ENCODE assay signal across 1 cellular context in the genomic region with DNA sequence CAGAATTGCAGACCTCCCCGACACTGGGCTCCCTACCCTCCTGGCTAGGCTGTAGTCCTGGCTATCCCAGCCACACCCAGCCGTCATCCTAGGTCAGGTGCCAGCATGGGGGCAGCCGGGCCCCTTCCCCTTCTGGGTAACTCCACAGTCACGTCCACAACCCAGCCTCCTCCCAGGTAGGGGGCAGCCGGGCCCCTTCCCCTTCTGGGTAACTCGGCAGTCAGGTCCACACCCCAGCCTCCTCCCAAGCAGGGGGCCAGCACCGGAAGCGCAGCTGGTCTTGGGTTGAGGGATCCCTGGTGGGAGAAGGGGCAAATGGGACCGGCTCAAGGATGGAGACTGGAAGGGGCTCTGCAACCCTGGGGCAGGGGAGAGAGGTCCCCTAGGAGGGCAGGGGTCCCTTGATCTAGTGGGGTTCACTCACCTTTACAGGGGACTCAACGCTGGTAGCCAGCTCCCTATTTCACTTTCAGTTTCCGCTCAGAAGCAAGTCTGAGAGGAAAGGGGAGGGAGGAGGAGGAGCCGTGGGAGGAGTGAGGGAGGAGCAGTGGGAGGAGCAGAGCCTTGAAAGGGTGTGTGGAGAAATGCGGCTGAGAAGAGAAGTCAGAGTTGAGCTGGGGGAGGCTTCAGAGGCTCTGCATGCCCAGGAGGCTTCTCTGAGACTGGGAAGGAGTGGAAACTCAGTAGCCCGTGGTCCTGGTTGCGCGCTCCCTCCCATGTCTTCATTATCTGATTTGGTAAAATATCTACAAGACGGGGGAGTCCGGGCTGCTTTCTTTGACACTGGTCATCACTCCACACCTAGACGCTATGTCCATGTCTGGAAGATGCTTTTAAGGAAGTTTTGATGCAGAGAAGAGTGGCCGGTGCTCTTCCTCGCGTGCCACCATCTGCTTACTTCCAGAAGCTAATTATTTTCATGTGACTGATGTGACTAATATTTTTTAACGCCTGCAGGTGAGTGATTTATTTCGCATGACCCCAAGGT.
TF ChIP-seq lines count a peak whose summit lies in the region.

TSS of gene TRIM21 (minus strand) at position 494 of the 988 bp plus-strand sequence. CDS start 3,293 bp downstream, outside the sequence.

TF ChIP-seq in HepG2, 621 proteins besides CTCF, POLR2A, EP300 and RAD21 (continues in another document):
- no peak for TF ChIP-seq ZBTB44 (CRISPR knock-in tag; IDR thresholded peaks at IDR 0.05)
- TF ChIP-seq, protein P1, sequence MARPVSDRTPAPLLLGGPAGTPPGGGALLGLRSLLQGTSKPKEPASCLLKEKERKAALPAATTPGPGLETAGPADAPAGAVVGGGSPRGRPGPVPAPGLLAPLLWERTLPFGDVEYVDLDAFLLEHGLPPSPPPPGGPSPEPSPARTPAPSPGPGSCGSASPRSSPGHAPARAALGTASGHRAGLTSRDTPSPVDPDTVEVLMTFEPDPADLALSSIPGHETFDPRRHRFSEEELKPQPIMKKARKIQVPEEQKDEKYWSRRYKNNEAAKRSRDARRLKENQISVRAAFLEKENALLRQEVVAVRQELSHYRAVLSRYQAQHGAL (CRISPR knock-in tag; IDR thresholded peaks at IDR 0.05; ENCODE audit: not compliant biosample characterization): no peak
- peak; percentile 41; the same call in 1 of the 2 replicates for TF ChIP-seq ZNF274 (CRISPR knock-in tag; IDR thresholded peaks at IDR 0.05)
- no peak for TF ChIP-seq NAIF1 (CRISPR knock-in tag; IDR thresholded peaks at IDR 0.05; ENCODE audit: borderline replicate concordance)
- no peak for TF ChIP-seq ZNF124 (CRISPR knock-in tag; IDR thresholded peaks at IDR 0.05)
- no peak for TF ChIP-seq MLX (CRISPR knock-in tag; IDR thresholded peaks at IDR 0.05)
- peak; percentile 53 for TF ChIP-seq POLR2AphosphoS5 (IDR thresholded peaks at IDR 0.05; ENCODE audit: low read depth, low read length)
- TF ChIP-seq, protein P2, sequence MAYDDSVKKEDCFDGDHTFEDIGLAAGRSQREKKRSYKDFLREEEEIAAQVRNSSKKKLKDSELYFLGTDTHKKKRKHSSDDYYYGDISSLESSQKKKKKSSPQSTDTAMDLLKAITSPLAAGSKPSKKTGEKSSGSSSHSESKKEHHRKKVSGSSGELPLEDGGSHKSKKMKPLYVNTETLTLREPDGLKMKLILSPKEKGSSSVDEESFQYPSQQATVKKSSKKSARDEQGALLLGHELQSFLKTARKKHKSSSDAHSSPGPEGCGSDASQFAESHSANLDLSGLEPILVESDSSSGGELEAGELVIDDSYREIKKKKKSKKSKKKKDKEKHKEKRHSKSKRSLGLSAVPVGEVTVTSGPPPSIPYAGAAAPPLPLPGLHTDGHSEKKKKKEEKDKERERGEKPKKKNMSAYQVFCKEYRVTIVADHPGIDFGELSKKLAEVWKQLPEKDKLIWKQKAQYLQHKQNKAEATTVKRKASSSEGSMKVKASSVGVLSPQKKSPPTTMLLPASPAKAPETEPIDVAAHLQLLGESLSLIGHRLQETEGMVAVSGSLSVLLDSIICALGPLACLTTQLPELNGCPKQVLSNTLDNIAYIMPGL (CRISPR knock-in tag; IDR thresholded peaks at IDR 0.05; ENCODE audit: borderline replicate concordance in 1 of 2, low read depth in 1 of 2): 0 out of 4 replicates have a peak, but pooled peaks of 1 of the 2 experiments have one; percentile 28
- no peak for TF ChIP-seq SIN3B (IDR thresholded peaks at IDR 0.05; ENCODE audit: low read length)
- no peak for TF ChIP-seq IKZF5 (CRISPR knock-in tag; IDR thresholded peaks at IDR 0.05)
- TF ChIP-seq TOE1 (CRISPR knock-in tag; IDR thresholded peaks at IDR 0.05): no peak
- TF ChIP-seq ZFY (CRISPR knock-in tag; IDR thresholded peaks at IDR 0.05): peak; percentile 22; the same call in 1 of the 2 replicates
- TF ChIP-seq ZKSCAN1 (IDR thresholded peaks at IDR 0.05; ENCODE audit: low read length): no peak
- peak; percentile 67 for TF ChIP-seq PHF8 (CRISPR knock-in tag; IDR thresholded peaks at IDR 0.05)
- no peak for TF ChIP-seq SPEN (CRISPR knock-in tag; IDR thresholded peaks at IDR 0.05; ENCODE audit: low read depth)
- TF ChIP-seq SNRNP70 (IDR thresholded peaks at IDR 0.05; ENCODE audit: low read depth, low read length): no peak
- TF ChIP-seq DR1 (CRISPR knock-in tag; IDR thresholded peaks at IDR 0.05): 0 out of 2 replicates have a peak, but pooled peaks have one; percentile 28
- no peak for TF ChIP-seq ZNF441 (CRISPR knock-in tag; IDR thresholded peaks at IDR 0.05; ENCODE audit: borderline replicate concordance)
- TF ChIP-seq YEATS4 (CRISPR knock-in tag; IDR thresholded peaks at IDR 0.05; ENCODE audit: borderline replicate concordance): 0 out of 2 replicates have a peak, but pooled peaks have one; percentile 33
- TF ChIP-seq MEF2D (CRISPR knock-in tag; IDR thresholded peaks at IDR 0.05): no peak
- TF ChIP-seq RFX1 (IDR thresholded peaks at IDR 0.05): no peak
- no peak for TF ChIP-seq ARID2 (CRISPR knock-in tag; IDR thresholded peaks at IDR 0.05; ENCODE audit: borderline replicate concordance)
- TF ChIP-seq, protein P3, sequence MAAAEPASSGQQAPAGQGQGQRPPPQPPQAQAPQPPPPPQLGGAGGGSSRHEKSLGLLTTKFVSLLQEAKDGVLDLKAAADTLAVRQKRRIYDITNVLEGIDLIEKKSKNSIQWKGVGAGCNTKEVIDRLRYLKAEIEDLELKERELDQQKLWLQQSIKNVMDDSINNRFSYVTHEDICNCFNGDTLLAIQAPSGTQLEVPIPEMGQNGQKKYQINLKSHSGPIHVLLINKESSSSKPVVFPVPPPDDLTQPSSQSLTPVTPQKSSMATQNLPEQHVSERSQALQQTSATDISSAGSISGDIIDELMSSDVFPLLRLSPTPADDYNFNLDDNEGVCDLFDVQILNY (CRISPR knock-in tag; conservative IDR thresholded peaks at IDR 0.05): no peak
- TF ChIP-seq ZNF605 (CRISPR knock-in tag; IDR thresholded peaks at IDR 0.05): peak; percentile 57; the same call in 1 of the 2 replicates
- no peak for TF ChIP-seq ZNF234 (CRISPR knock-in tag; conservative IDR thresholded peaks at IDR 0.05)
- peak; percentile 18; the same call in 1 of the 2 replicates for TF ChIP-seq GABPA (IDR thresholded peaks at IDR 0.05; ENCODE audit: low read depth, low read length)
- TF ChIP-seq GABPA (CRISPR knock-in tag; IDR thresholded peaks at IDR 0.05; ENCODE audit: low read depth): peak; percentile 70
- no peak for TF ChIP-seq ZFX (CRISPR knock-in tag; IDR thresholded peaks at IDR 0.05; ENCODE audit: low read depth)
- no peak for TF ChIP-seq ZNF44 (CRISPR knock-in tag; IDR thresholded peaks at IDR 0.05)
- 0 out of 2 replicates have a peak, but pooled peaks have one; percentile 26 for TF ChIP-seq ZBTB38 (CRISPR knock-in tag; IDR thresholded peaks at IDR 0.05)
- TF ChIP-seq, protein P4, sequence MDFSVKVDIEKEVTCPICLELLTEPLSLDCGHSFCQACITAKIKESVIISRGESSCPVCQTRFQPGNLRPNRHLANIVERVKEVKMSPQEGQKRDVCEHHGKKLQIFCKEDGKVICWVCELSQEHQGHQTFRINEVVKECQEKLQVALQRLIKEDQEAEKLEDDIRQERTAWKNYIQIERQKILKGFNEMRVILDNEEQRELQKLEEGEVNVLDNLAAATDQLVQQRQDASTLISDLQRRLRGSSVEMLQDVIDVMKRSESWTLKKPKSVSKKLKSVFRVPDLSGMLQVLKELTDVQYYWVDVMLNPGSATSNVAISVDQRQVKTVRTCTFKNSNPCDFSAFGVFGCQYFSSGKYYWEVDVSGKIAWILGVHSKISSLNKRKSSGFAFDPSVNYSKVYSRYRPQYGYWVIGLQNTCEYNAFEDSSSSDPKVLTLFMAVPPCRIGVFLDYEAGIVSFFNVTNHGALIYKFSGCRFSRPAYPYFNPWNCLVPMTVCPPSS (IDR thresholded peaks at IDR 0.05): no peak
- TF ChIP-seq ZFP36L1 (CRISPR knock-in tag; IDR thresholded peaks at IDR 0.05): no peak
- peak; percentile 73; the same call in 1 of the 2 replicates for TF ChIP-seq SP4 (CRISPR knock-in tag; IDR thresholded peaks at IDR 0.05)
- peak; percentile 97 for TF ChIP-seq SP5 (CRISPR knock-in tag; IDR thresholded peaks at IDR 0.05; ENCODE audit: borderline replicate concordance, low read depth)
- TF ChIP-seq KDM5B (CRISPR knock-in tag; IDR thresholded peaks at IDR 0.05; ENCODE audit: borderline replicate concordance): 0 out of 2 replicates have a peak, but pooled peaks have one; percentile 23
- TF ChIP-seq, protein P5, sequence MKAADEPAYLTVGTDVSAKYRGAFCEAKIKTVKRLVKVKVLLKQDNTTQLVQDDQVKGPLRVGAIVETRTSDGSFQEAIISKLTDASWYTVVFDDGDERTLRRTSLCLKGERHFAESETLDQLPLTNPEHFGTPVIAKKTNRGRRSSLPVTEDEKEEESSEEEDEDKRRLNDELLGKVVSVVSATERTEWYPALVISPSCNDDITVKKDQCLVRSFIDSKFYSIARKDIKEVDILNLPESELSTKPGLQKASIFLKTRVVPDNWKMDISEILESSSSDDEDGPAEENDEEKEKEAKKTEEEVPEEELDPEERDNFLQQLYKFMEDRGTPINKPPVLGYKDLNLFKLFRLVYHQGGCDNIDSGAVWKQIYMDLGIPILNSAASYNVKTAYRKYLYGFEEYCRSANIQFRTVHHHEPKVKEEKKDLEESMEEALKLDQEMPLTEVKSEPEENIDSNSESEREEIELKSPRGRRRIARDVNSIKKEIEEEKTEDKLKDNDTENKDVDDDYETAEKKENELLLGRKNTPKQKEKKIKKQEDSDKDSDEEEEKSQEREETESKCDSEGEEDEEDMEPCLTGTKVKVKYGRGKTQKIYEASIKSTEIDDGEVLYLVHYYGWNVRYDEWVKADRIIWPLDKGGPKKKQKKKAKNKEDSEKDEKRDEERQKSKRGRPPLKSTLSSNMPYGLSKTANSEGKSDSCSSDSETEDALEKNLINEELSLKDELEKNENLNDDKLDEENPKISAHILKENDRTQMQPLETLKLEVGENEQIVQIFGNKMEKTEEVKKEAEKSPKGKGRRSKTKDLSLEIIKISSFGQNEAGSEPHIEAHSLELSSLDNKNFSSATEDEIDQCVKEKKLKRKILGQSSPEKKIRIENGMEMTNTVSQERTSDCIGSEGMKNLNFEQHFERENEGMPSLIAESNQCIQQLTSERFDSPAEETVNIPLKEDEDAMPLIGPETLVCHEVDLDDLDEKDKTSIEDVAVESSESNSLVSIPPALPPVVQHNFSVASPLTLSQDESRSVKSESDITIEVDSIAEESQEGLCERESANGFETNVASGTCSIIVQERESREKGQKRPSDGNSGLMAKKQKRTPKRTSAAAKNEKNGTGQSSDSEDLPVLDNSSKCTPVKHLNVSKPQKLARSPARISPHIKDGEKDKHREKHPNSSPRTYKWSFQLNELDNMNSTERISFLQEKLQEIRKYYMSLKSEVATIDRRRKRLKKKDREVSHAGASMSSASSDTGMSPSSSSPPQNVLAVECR (CRISPR knock-in tag; IDR thresholded peaks at IDR 0.05; ENCODE audit: borderline replicate concordance): peak; percentile 30; the same call in 1 of the 2 replicates
- TF ChIP-seq, protein P6, sequence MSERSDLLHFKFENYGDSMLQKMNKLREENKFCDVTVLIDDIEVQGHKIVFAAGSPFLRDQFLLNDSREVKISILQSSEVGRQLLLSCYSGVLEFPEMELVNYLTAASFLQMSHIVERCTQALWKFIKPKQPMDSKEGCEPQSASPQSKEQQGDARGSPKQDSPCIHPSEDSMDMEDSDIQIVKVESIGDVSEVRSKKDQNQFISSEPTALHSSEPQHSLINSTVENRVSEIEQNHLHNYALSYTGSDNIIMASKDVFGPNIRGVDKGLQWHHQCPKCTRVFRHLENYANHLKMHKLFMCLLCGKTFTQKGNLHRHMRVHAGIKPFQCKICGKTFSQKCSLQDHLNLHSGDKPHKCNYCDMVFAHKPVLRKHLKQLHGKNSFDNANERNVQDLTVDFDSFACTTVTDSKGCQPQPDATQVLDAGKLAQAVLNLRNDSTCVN (CRISPR knock-in tag; IDR thresholded peaks at IDR 0.05; ENCODE audit: borderline replicate concordance): no peak
- TF ChIP-seq, protein P7, sequence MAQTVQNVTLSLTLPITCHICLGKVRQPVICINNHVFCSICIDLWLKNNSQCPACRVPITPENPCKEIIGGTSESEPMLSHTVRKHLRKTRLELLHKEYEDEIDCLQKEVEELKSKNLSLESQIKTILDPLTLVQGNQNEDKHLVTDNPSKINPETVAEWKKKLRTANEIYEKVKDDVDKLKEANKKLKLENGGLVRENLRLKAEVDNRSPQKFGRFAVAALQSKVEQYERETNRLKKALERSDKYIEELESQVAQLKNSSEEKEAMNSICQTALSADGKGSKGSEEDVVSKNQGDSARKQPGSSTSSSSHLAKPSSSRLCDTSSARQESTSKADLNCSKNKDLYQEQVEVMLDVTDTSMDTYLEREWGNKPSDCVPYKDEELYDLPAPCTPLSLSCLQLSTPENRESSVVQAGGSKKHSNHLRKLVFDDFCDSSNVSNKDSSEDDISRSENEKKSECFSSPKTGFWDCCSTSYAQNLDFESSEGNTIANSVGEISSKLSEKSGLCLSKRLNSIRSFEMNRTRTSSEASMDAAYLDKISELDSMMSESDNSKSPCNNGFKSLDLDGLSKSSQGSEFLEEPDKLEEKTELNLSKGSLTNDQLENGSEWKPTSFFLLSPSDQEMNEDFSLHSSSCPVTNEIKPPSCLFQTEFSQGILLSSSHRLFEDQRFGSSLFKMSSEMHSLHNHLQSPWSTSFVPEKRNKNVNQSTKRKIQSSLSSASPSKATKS (CRISPR knock-in tag; IDR thresholded peaks at IDR 0.05): no peak
